ENCODE assay signal across 26 cellular contexts in the genomic region with DNA sequence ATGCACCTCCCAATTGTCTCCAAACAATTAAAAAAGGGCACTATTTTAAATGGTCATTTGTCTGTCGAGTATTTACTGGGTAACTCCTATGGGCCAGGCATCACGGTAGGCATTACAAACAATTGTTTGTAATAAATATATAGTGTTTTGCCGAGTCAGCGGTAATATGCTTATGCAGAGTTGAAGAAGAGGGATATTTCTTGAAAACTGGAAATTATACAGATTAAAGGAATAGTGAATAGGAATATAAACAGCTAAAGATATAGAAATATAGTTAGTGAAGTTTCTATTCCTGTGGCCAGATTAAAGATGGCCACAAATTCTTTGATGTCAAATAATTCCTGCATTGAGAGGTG. TPM values are rescaled to one million over a fixed set of nuclear protein-coding genes. Genes with fewer than 3 reads are reported as not detected.
"Had no signal": no experiment of that assay in that cellular context is flagged by ENCODE, and none has a peak within 500 bp of the region (broad histone marks: within the 10 kb centered on the region; RNA-seq: fewer than 3 reads in every experiment).

No MANE protein-coding gene starts in this region.

- H3K36me3 ChIP-seq: ascending aorta, cardiac muscle cell, SJCRH30 had no signal

- DNase-seq: activated CD4-positive, alpha-beta memory T cell treated with anti-CD3 and anti-CD28 coated beads, Interleukin-2, amount 10 ng/mL, durations not matched to agents 7 days and 5 days; activated CD4-positive, alpha-beta T cell treated with anti-CD3 and anti-CD28 coated beads for 36 hours; activated CD8-positive, alpha-beta memory T cell treated with anti-CD3 and anti-CD28 coated beads for 24 hours; activated effector memory CD4-positive, alpha-beta T cell treated with anti-CD3 and anti-CD28 coated beads, Interleukin-2, amount 50 U/mL, for 16 hours; activated naive CD4-positive, alpha-beta T cell treated with Interleukin-2 at 50 U/mL for 16 hours; activated naive CD8-positive, alpha-beta T cell treated with anti-CD3 and anti-CD28 coated beads, Interleukin-2, amount 10 ng/mL, durations not matched to agents 7 days and 5 days; activated T-cell treated with anti-CD3 and anti-CD28 coated beads, Interleukin-2, amount 50 U/mL, for 1 hour; activated T-cell treated with anti-CD3 and anti-CD28 coated beads, Interleukin-2, amount 50 U/mL, for 72 hours; amygdala; NCI-H1092 treated with DMSO at 0.1 percent for 48 hours; NCI-H187; NCI-H226; NCI-H446 treated with DMSO at 0.1 percent for 48 hours; NCI-H524 treated with DMSO at 0.1 percent for 48 hours; SHP77; SJCRH30; T1000 had no signal

- H3K4me3 Mint-ChIP-seq: activated CD4-positive, alpha-beta memory T cell treated with anti-CD3 and anti-CD28 coated beads, Interleukin-2, amount 10 ng/mL, durations not matched to agents 7 days and 5 days; activated CD4-positive, alpha-beta T cell treated with anti-CD3 and anti-CD28 coated beads for 36 hours; activated naive CD4-positive, alpha-beta T cell treated with anti-CD3 and anti-CD28 coated beads, Interleukin-2, amount 50 U/mL, for 24 hours; activated naive CD8-positive, alpha-beta T cell treated with anti-CD3 and anti-CD28 coated beads, Interleukin-2, amount 10 ng/mL, durations not matched to agents 7 days and 5 days; activated T-cell treated with anti-CD3 and anti-CD28 coated beads, Interleukin-2, amount 50 U/mL, for 72 hours; activated T-helper 17 cell treated with anti-CD3 and anti-CD28 coated beads, Interleukin-2, amount 50 U/mL, for 72 hours; central memory CD8-positive, alpha-beta T cell; WTC11 had no signal

- H3K36me3 Mint-ChIP-seq: activated naive CD4-positive, alpha-beta T cell treated with anti-CD3 and anti-CD28 coated beads, Interleukin-2, amount 50 U/mL, for 24 hours had no signal

- H3K27ac ChIP-seq: ascending aorta, cardiac muscle cell, SJCRH30, SK-N-MC had no signal

- H3K4me1 Mint-ChIP-seq: activated naive CD8-positive, alpha-beta T cell treated with anti-CD3 and anti-CD28 coated beads, Interleukin-2, amount 10 ng/mL, durations not matched to agents 7 days and 5 days; central memory CD8-positive, alpha-beta T cell had no signal

- ATAC-seq: activated CD4-positive, alpha-beta T cell treated with anti-CD3 and anti-CD28 coated beads for 36 hours; activated CD4-positive, CD25-positive, alpha-beta regulatory T cell treated with anti-CD3 and anti-CD28 coated beads, Interleukin-2, amount 50 U/mL, for 24 hours; activated T-cell treated with anti-CD3 and anti-CD28 coated beads, Interleukin-2, amount 50 U/mL, for 72 hours; activated T-helper 17 cell treated with anti-CD3 and anti-CD28 coated beads, Interleukin-2, amount 50 U/mL, for 72 hours; Panc1; WTC11 had no signal

- H3K27ac Mint-ChIP-seq: activated CD4-positive, alpha-beta memory T cell treated with anti-CD3 and anti-CD28 coated beads, Interleukin-2, amount 10 ng/mL, durations not matched to agents 7 days and 5 days; activated CD4-positive, alpha-beta T cell treated with anti-CD3 and anti-CD28 coated beads for 36 hours; activated naive CD4-positive, alpha-beta T cell treated with anti-CD3 and anti-CD28 coated beads, Interleukin-2, amount 50 U/mL, for 24 hours; activated naive CD8-positive, alpha-beta T cell treated with anti-CD3 and anti-CD28 coated beads, Interleukin-2, amount 10 ng/mL, durations not matched to agents 7 days and 5 days; activated T-cell treated with anti-CD3 and anti-CD28 coated beads, Interleukin-2, amount 50 U/mL, for 72 hours; activated T-helper 17 cell treated with anti-CD3 and anti-CD28 coated beads, Interleukin-2, amount 50 U/mL, for 72 hours; WTC11 had no signal

- H3K9me3 ChIP-seq: ascending aorta, SJCRH30 had no signal

- H3K4me3 ChIP-seq: ascending aorta, cardiac muscle cell, SJCRH30, SK-N-MC had no signal

- H3K9me3 Mint-ChIP-seq: activated naive CD4-positive, alpha-beta T cell treated with anti-CD3 and anti-CD28 coated beads, Interleukin-2, amount 50 U/mL, for 24 hours; central memory CD8-positive, alpha-beta T cell had no signal

- H3K4me1 ChIP-seq: ascending aorta, SJCRH30 had no signal

- H3K27me3 ChIP-seq: ascending aorta, cardiac muscle cell, SJCRH30 had no signal

- H3K27me3 Mint-ChIP-seq: activated CD4-positive, alpha-beta memory T cell treated with anti-CD3 and anti-CD28 coated beads, Interleukin-2, amount 10 ng/mL, durations not matched to agents 7 days and 5 days; activated naive CD4-positive, alpha-beta T cell treated with anti-CD3 and anti-CD28 coated beads, Interleukin-2, amount 50 U/mL, for 24 hours; central memory CD8-positive, alpha-beta T cell had no signal

RNA-seq across cellular contexts. Expression of a gene that starts 13.5 kb away (rescaled TPM):
- total RNA-seq: ascending aorta had no signal
